9 cellular contexts compared by ENCODE assay signal in genomic region chr5:149775785-149776184, GRCh38. TPM values are rescaled to one million over a fixed set of nuclear protein-coding genes. Genes with fewer than 3 reads are reported as not detected.
A peak's percentile ranks its signal among the peaks of the same experiment; 100 is the strongest.
DNase-seq lines count a peak whose midpoint lies in the region; FAIRE-seq and TF ChIP-seq lines count a peak whose summit lies in the region.
"Had no signal": no experiment of that assay in that cellular context is flagged by ENCODE, and none has a peak within 500 bp of the region (broad histone marks: within the 10 kb centered on the region; RNA-seq: fewer than 3 reads in every experiment).

No MANE protein-coding gene starts in this region.

- peak; percentile 45 for DNase-seq in NCI-H1092 treated with DMSO at 0.1 percent for 48 hours (lab: John Stamatoyannopoulos, UW)
- no peak for DNase-seq in NCI-H1092 (lab: John Stamatoyannopoulos, UW)
- no peak for DNase-seq in HTR-8/SVneo (ENCODE audit: insufficient read length, low spot score)
- DNase-seq in mammary epithelial cell = peak; percentile 20
- peak; percentile 41 for DNase-seq in neural progenitor cell (ENCODE audit: low spot score)
- DNase-seq in NCI-H187 treated with DMSO at 0.1 percent for 48 hours (lab: John Stamatoyannopoulos, UW) = no peak
- DNase-seq in GM19238 (ENCODE audit: insufficient read length, low spot score) = no peak
- DNase-seq in GM20000 (ENCODE audit: low spot score) = no peak
- DNase-seq: NCI-H1105 had no signal

- H3K36me3 Mint-ChIP-seq in neural progenitor cell = no peaks in the 10 kb centered on the region

- H4K20me1 ChIP-seq in mammary epithelial cell (ENCODE audit: insufficient read depth, low read length) (no peaks in the 10 kb centered on the region), neural progenitor cell (ENCODE audit: low read depth) (no peaks in the 10 kb centered on the region)

- peaks cover 46% of the 10 kb centered on the region for H3K4me1 Mint-ChIP-seq in neural progenitor cell

- CTCF ChIA-PET in mammary epithelial cell (lab: Charles Lee; ENCODE audit: low non-redundant PET) = interaction anchor here (0.6 to 1.2 kb wide), 4 partner anchors 16 to 119 kb away, joined by 3 to 14 read pairs (median 4); no protein-coding TSS in a partner anchor

- dilution Hi-C loops in mammary epithelial cell (cut with HindIII; ENCODE audit: low sequenced_read_pairs) = no loop called here

- H3K27me3 ChIP-seq in mammary epithelial cell (ENCODE audit: insufficient read depth, low read length) (no peaks in the 10 kb centered on the region), neural progenitor cell (no peaks in the 10 kb centered on the region)

- in situ Hi-C loops in mammary epithelial cell (cut with MboI; ENCODE audit: low sequenced_read_pairs in 2 of 2) = no loop called here

- intact Hi-C loops in mammary epithelial cell (cut with micrococcal nuclease) = loop anchor here (2.0 kb wide), 1 partner anchor 119 kb away; no protein-coding TSS in a partner anchor

- H3K79me2 ChIP-seq in mammary epithelial cell (ENCODE audit: insufficient read depth, low read length) (peaks cover 70% of the 10 kb centered on the region), neural progenitor cell (ENCODE audit: low read depth) (no peaks in the 10 kb centered on the region)

- H3K27me3 Mint-ChIP-seq in neural progenitor cell (ENCODE audit: insufficient read depth, low read depth) = peaks cover 17% of the 10 kb centered on the region

- no peak overlapping the region for H3K27ac Mint-ChIP-seq in neural progenitor cell

- H3K9me3 ChIP-seq in mammary epithelial cell (replicated peaks; ENCODE audit: insufficient read depth, low read length) = peaks cover 10% of the 10 kb centered on the region
- no peaks in the 10 kb centered on the region for H3K9me3 ChIP-seq in neural progenitor cell (ENCODE audit: low read depth)

- H3K4me3 ChIP-seq in mammary epithelial cell (replicated peaks in 1 of 3; ENCODE audit: insufficient read depth in 1 of 3, low read depth in 2 of 3, low read length in 3 of 3) = no peak overlapping the region
- H3K4me3 ChIP-seq in neural progenitor cell = no peak overlapping the region

- peak; percentile 46 for FAIRE-seq in HTR-8/SVneo (lab: Jason Lieb, UNC)

- H3K4me3 Mint-ChIP-seq in neural progenitor cell = peak overlapping the region; percentile 25

- no peaks in the 10 kb centered on the region for H3K36me3 ChIP-seq in mammary epithelial cell (ENCODE audit: insufficient read depth, low read length)
- no peaks in the 10 kb centered on the region for H3K36me3 ChIP-seq in neural progenitor cell

- H3K4me2 ChIP-seq in mammary epithelial cell (ENCODE audit: insufficient read depth, low read depth, low read length) = no peak overlapping the region
- no peak overlapping the region for H3K4me2 ChIP-seq in neural progenitor cell

- no peaks in the 10 kb centered on the region for H3F3A ChIP-seq in neural progenitor cell (ENCODE audit: low read depth)

- H3K4me1 ChIP-seq in mammary epithelial cell (ENCODE audit: insufficient read depth, low read length) (peaks cover 40% of the 10 kb centered on the region), neural progenitor cell (peaks cover 14% of the 10 kb centered on the region)

- peak; percentile 48 to 51 for TF ChIP-seq CTCF in mammary epithelial cell (conservative IDR thresholded peaks at IDR 0.05 in 1 of 2, IDR thresholded peaks at IDR 0.05 in 1 of 2; ENCODE audit: extremely low read depth in 1 of 2, insufficient read depth in 1 of 2, low read depth in 1 of 2, low read length in 2 of 2)
- peak; percentile 63 for TF ChIP-seq CTCF in neural progenitor cell (IDR thresholded peaks at IDR 0.05)
- no peak for TF ChIP-seq CTCF in GM20000 (IDR thresholded peaks at IDR 0.05; ENCODE audit: extremely low read depth, missing control alignments)

- no peak overlapping the region for H2AFZ ChIP-seq in mammary epithelial cell (ENCODE audit: low read depth, low read length)
- H2AFZ ChIP-seq in neural progenitor cell (replicated peaks) = no peak overlapping the region

- H3K27ac ChIP-seq in mammary epithelial cell (ENCODE audit: insufficient read depth, low read depth, low read length) (no peak overlapping the region), neural progenitor cell (no peak overlapping the region)

- H3K9ac ChIP-seq in mammary epithelial cell (ENCODE audit: insufficient read depth, low read length) (no peak overlapping the region), neural progenitor cell (no peak overlapping the region)

- BruUV-seq in mammary epithelial cell (replicated peaks; lab: Mats Ljungman, UMichigan) = no TSS peak

- H3K9me3 Mint-ChIP-seq in neural progenitor cell = peaks cover 10% of the 10 kb centered on the region

RNA-seq across cellular contexts. Expression of gene PPARGC1B, which starts 45.7 kb away (rescaled TPM):
- 1 to 10 TPM; 4.2 to 7.0 TPM for total RNA-seq in mammary epithelial cell
- polyA plus RNA-seq in mammary epithelial cell = 2.0 TPM
- 9.0 TPM for polyA minus RNA-seq in mammary epithelial cell
- total RNA-seq in neural progenitor cell (ENCODE audit: low replicate concordance) = 0.36 and 0.71 TPM in 2 replicates

Comparison
In these comparisons a context has a peak if more than half of its experiments do, and no peak if none do; other contexts are left out.
1. DNase-seq: peak in NCI-H1092 treated with DMSO at 0.1 percent for 48 hours (single experiment), mammary epithelial cell (single experiment) and neural progenitor cell (single experiment); none in NCI-H1092 (single experiment), HTR-8/SVneo (single experiment), NCI-H187 treated with DMSO at 0.1 percent for 48 hours (single experiment), GM19238 (single experiment) and GM20000 (single experiment).